ENCODE assay signal across 8 cellular contexts in genomic region chr13:44434441-44435141, GRCh38.
DNase-seq lines count a peak whose midpoint lies in the region; ATAC-seq lines count a peak whose summit lies in the region.

No MANE protein-coding gene starts in this region.

- H3K4me1 ChIP-seq in mononuclear cell (ENCODE audit: insufficient read depth, low read length) = peaks cover 23% of the 10 kb centered on the region
- H3K4me1 ChIP-seq in urinary bladder (ENCODE audit: insufficient read depth) = no peaks in the 10 kb centered on the region

- no peak for DNase-seq in activated naive CD4-positive, alpha-beta T cell (lab: John Stamatoyannopoulos, UW)
- DNase-seq in NCI-H774 (lab: John Stamatoyannopoulos, UW) = no peak
- DNase-seq in GM19238 (ENCODE audit: insufficient read length, low spot score) = no peak

- 63% methylated on average over 13 of the region's 13 CpGs for WGBS in urinary bladder

- H3K4me3 Mint-ChIP-seq in activated naive CD4-positive, alpha-beta T cell treated with anti-CD3 and anti-CD28 coated beads, Interleukin-2, amount 50 U/mL, for 24 hours = peak overlapping the region; percentile 86

- H3K27ac ChIP-seq in cingulate gyrus (ENCODE audit: low read depth, low read length) (peak overlapping the region; percentile 98), urinary bladder (ENCODE audit: low read depth) (peak overlapping the region; percentile 66)

- no peak for ATAC-seq in GM19455 (IDR thresholded peaks at IDR 0.05; ENCODE audit: unreplicated experiment)

- H3K36me3 ChIP-seq in urinary bladder (ENCODE audit: insufficient read depth) = peaks cover 2% of the 10 kb centered on the region

- H3K27me3 Mint-ChIP-seq in activated naive CD4-positive, alpha-beta T cell treated with anti-CD3 and anti-CD28 coated beads, Interleukin-2, amount 50 U/mL, for 24 hours = peaks cover 13% of the 10 kb centered on the region

- peaks cover 6% of the 10 kb centered on the region for H3K27me3 ChIP-seq in mononuclear cell (ENCODE audit: insufficient read depth, low read length)

- peak overlapping the region; percentile 41 for H3K4me3 ChIP-seq in mononuclear cell (ENCODE audit: low read length)
- peak overlapping the region; percentile 60 for H3K4me3 ChIP-seq in urinary bladder (ENCODE audit: low read depth, low read length)

- H3K36me3 Mint-ChIP-seq in activated naive CD4-positive, alpha-beta T cell treated with anti-CD3 and anti-CD28 coated beads, Interleukin-2, amount 50 U/mL, for 24 hours = no peaks in the 10 kb centered on the region

- H3K9me3 ChIP-seq in mononuclear cell (ENCODE audit: low read depth, low read length) = no peaks in the 10 kb centered on the region

- H3K27ac Mint-ChIP-seq in activated naive CD4-positive, alpha-beta T cell treated with anti-CD3 and anti-CD28 coated beads, Interleukin-2, amount 50 U/mL, for 24 hours = peak overlapping the region; percentile 2

- H3K4me1 Mint-ChIP-seq in activated naive CD4-positive, alpha-beta T cell treated with anti-CD3 and anti-CD28 coated beads, Interleukin-2, amount 50 U/mL, for 24 hours = peaks cover 34% of the 10 kb centered on the region

- no peaks in the 10 kb centered on the region for H3K9me3 Mint-ChIP-seq in activated naive CD4-positive, alpha-beta T cell treated with anti-CD3 and anti-CD28 coated beads, Interleukin-2, amount 50 U/mL, for 24 hours
